Comparison of ENCODE assay signal across 20 cellular contexts in genomic region chr21:21722736-21723135, GRCh38.
DNase-seq lines count a peak whose midpoint lies in the region; ATAC-seq and TF ChIP-seq lines count a peak whose summit lies in the region.
"Had no signal": no experiment of that assay in that cellular context is flagged by ENCODE, and none has a peak within 500 bp of the region (broad histone marks: within the 10 kb centered on the region; RNA-seq: fewer than 3 reads in every experiment).

No MANE protein-coding gene starts in this region.

- intact Hi-C loops in left colon (cut with DNase I, micrococcal nuclease) = no loop called here

- DNase-seq in AG10803 (ENCODE audit: low read depth) = peak; percentile 36
- peak; percentile 15 for DNase-seq in GM23248
- DNase-seq in RPMI7951 (ENCODE audit: low read depth) = peak; percentile 50
- peak; percentile 61 for DNase-seq in fibroblast of mammary gland (ENCODE audit: low read depth)
- no peak for DNase-seq in UCSD-AML1 (lab: John Stamatoyannopoulos, UW; ENCODE audit: unreplicated experiment)
- DNase-seq in left colon = no peak
- DNase-seq in NCI-H2227 (lab: John Stamatoyannopoulos, UW; ENCODE audit: unreplicated experiment) = no peak
- DNase-seq: Calu3; CD8-positive, alpha-beta T cell; DMS53; DND-41; H7; HFFc6; KG1 had no signal

- no peak for ATAC-seq in GM18868 (IDR thresholded peaks at IDR 0.05; ENCODE audit: unreplicated experiment)
- ATAC-seq in left colon = no peak
- ATAC-seq: A549; CD8-positive, alpha-beta T cell; GM23338; HCT116 had no signal

- no peaks in the 10 kb centered on the region for H3K9me3 ChIP-seq in GM23248 (ENCODE audit: low read depth)
- H3K9me3 ChIP-seq: A549 had no signal

- H3K4me2 ChIP-seq in GM23248 (ENCODE audit: unreplicated experiment) = no peak overlapping the region
- H3K4me2 ChIP-seq: A549; BLaER1 treated with 17β-estradiol and CSF1 and Interleukin-3, amounts not matched to agents 10 nM and 100 nM; GM23338 had no signal

- H3K4me3 ChIP-seq in AG10803 (ENCODE audit: low read length) = no peak overlapping the region
- H3K4me3 ChIP-seq in GM23248 = no peak overlapping the region
- H3K4me3 ChIP-seq in fibroblast of mammary gland (ENCODE audit: control insufficient read depth, low read depth, low read length) = no peak overlapping the region
- H3K4me3 ChIP-seq: A549; BLaER1 treated with 17β-estradiol and CSF1 and Interleukin-3, amounts not matched to agents 10 nM and 100 nM; GM23338 had no signal

- H3F3A ChIP-seq in GM23248 (ENCODE audit: insufficient read depth) = no peaks in the 10 kb centered on the region

- in situ Hi-C loops in GM23248 (cut with MboI) = no loop called here

- no peak overlapping the region for H2AFZ ChIP-seq in GM23248
- H2AFZ ChIP-seq: GM23338 had no signal

- H4K20me1 ChIP-seq in GM23248 (ENCODE audit: insufficient read depth) = no peaks in the 10 kb centered on the region
- H4K20me1 ChIP-seq: BLaER1 treated with 17β-estradiol and CSF1 and Interleukin-3, amounts not matched to agents 10 nM and 100 nM had no signal

- WGBS in GM23248 (ENCODE audit: low coverage in 1 of 2, low lambda C conversion rate in 2 of 2, missing lambda C conversion rate in 2 of 2), 2 experiments = 87 to 91% methylated on average over 2 of the region's 2 CpGs

- no peaks in the 10 kb centered on the region for H3K4me1 ChIP-seq in GM23248 (ENCODE audit: insufficient read depth)
- H3K4me1 ChIP-seq: A549; BLaER1 treated with 17β-estradiol and CSF1 and Interleukin-3, amounts not matched to agents 10 nM and 100 nM had no signal

- H3K79me2 ChIP-seq in GM23248 (ENCODE audit: insufficient read depth) = no peaks in the 10 kb centered on the region

- no peak overlapping the region for H3K27ac ChIP-seq in GM23248
- H3K27ac ChIP-seq: 22Rv1; A549; BLaER1 treated with 17β-estradiol and CSF1 and Interleukin-3, amounts not matched to agents 10 nM and 100 nM had no signal

- no peaks in the 10 kb centered on the region for H3K27me3 ChIP-seq in GM23248 (replicated peaks; ENCODE audit: insufficient read depth)
- H3K27me3 ChIP-seq: BLaER1 treated with 17β-estradiol and CSF1 and Interleukin-3, amounts not matched to agents 10 nM and 100 nM had no signal

- no peak for TF ChIP-seq CTCF in AG10803 (conservative IDR thresholded peaks at IDR 0.05; ENCODE audit: low read length)
- no peak for TF ChIP-seq CTCF in fibroblast of mammary gland (conservative IDR thresholded peaks at IDR 0.05; ENCODE audit: control insufficient read depth, insufficient read depth, low read depth, low read length)

- H3K9me2 ChIP-seq in GM23248 (ENCODE audit: insufficient read depth) = no peaks in the 10 kb centered on the region

- no peaks in the 10 kb centered on the region for H3K36me3 ChIP-seq in GM23248 (ENCODE audit: low read depth)
- H3K36me3 ChIP-seq: BLaER1 treated with 17β-estradiol and CSF1 and Interleukin-3, amounts not matched to agents 10 nM and 100 nM had no signal

- no peak overlapping the region for H3K9ac ChIP-seq in GM23248
- H3K9ac ChIP-seq: BLaER1 treated with 17β-estradiol and CSF1 and Interleukin-3, amounts not matched to agents 10 nM and 100 nM had no signal

Comparison
In these comparisons a context has a peak if more than half of its experiments do, and no peak if none do; other contexts are left out.
1. DNase-seq: peak in AG10803 (single experiment), GM23248 (single experiment), RPMI7951 (single experiment) and fibroblast of mammary gland (single experiment); none in UCSD-AML1 (single experiment), left colon (0 of 2) and NCI-H2227 (single experiment).